In the genomic region with DNA sequence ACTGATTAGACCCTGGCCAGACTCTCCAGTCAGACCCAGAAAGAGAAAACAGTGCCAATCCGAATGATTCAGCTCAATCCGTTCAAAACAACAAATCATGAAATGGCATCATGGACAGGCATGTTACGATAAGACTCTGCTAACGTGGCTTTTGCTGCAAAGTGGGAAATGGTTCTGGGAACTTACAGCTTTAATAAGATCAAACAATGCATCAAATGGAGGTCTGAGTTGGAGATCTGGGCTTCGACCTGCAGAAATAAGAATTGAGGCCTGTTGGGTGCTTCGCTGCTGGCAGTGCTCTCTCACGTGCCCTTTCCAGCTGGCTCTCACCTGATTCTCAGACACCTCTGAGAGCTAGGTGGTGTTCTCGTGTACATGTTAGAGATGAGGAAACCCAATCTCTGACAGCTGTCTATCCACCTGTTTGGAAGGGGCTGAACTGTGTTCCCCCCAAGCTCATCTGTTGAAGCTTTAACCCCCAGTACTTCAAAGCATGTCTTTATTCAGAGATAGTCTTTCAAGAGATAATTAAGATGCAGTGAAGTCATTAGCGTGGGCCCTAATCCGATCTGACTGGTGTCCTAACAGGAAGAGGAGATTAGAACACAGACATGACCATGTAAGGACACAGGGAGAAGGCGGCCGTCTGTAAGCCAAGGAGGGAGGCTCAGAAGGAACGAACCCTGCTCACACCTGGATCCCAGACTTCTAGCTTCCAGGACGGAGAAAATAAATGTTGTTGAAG, we compare ENCODE assay signal across 14 cellular contexts. TPM values are rescaled to one million over a fixed set of nuclear protein-coding genes. Genes with fewer than 3 reads are reported as not detected.
DNase-seq lines count a peak whose midpoint lies in the region; ATAC-seq and TF ChIP-seq lines count a peak whose summit lies in the region.
"Had no signal": no experiment of that assay in that cellular context is flagged by ENCODE, and none has a peak within 500 bp of the region (broad histone marks: within the 10 kb centered on the region; RNA-seq: fewer than 3 reads in every experiment).

No MANE protein-coding gene starts in this region.

- no peak for DNase-seq in HFFc6
- DNase-seq in SJSA1 (ENCODE audit: low read depth in 1 of 2, low spot score in 2 of 2): no peak
- DNase-seq in fibroblast of mammary gland (ENCODE audit: low read depth): peak; percentile 38
- DNase-seq in sigmoid colon: no peak
- no peak for DNase-seq in hypothalamus (lab: John Stamatoyannopoulos, UW)
- no peak for DNase-seq in T-helper 2 cell treated with Interferon-gamma antibody and Interleukin-4, amounts not matched to agents 5 μg/mL and 100 μg/mL, for 36 hours (ENCODE audit: low spot score)
- DNase-seq: activated B cell treated with CpG ODN at 0.5 μM for 24 hours; activated CD8-positive, alpha-beta memory T cell treated with anti-CD3 and anti-CD28 coated beads, Interleukin-2, amount 50 U/mL, for 48 hours; COR-L47; naive B cell; NCI-H526 treated with DMSO at 0.1 percent for 48 hours; SIG-M5 had no signal

- H3K27ac ChIP-seq in SJSA1: peak overlapping the region; percentile 11; the same call in 1 of the 2 replicates
- H3K27ac ChIP-seq in sigmoid colon: peak overlapping the region; percentile 15 to 89 (median 80)

- TF ChIP-seq EP300 in sigmoid colon (IDR thresholded peaks at IDR 0.05): no peak

- no peak for TF ChIP-seq POLR2A in sigmoid colon (IDR thresholded peaks at IDR 0.05)

- H3K9me3 ChIP-seq in SJSA1 (replicated peaks): no peaks in the 10 kb centered on the region
- no peaks in the 10 kb centered on the region for H3K9me3 ChIP-seq in sigmoid colon

- peaks cover 6% of the 10 kb centered on the region for H3K36me3 Mint-ChIP-seq in HFFc6 (ENCODE audit: low read depth)
- no peaks in the 10 kb centered on the region for H3K36me3 Mint-ChIP-seq in T-helper 2 cell treated with Interferon-gamma antibody and Interleukin-4, amounts not matched to agents 5 μg/mL and 100 μg/mL, for 36 hours (ENCODE audit: low read depth)
- H3K36me3 Mint-ChIP-seq: activated naive CD8-positive, alpha-beta T cell; naive B cell had no signal

- no peak for TF ChIP-seq CTCF in HFFc6 (IDR thresholded peaks at IDR 0.05)
- no peak for TF ChIP-seq CTCF in fibroblast of mammary gland (conservative IDR thresholded peaks at IDR 0.05; ENCODE audit: control insufficient read depth, insufficient read depth, low read depth, low read length)
- no peak for TF ChIP-seq CTCF in sigmoid colon (IDR thresholded peaks at IDR 0.05)

- peak overlapping the region; percentile 99 for H3K27ac Mint-ChIP-seq in HFFc6
- H3K27ac Mint-ChIP-seq in T-helper 2 cell treated with Interferon-gamma antibody and Interleukin-4, amounts not matched to agents 5 μg/mL and 100 μg/mL, for 36 hours: no peak overlapping the region
- H3K27ac Mint-ChIP-seq: activated B cell treated with CpG ODN at 0.5 μM for 24 hours; activated naive CD8-positive, alpha-beta T cell; naive B cell had no signal

- H3K4me1 ChIP-seq in SJSA1 (replicated peaks) (peaks cover 55% of the 10 kb centered on the region), sigmoid colon (peaks cover 0 to 70% (median 57%) of the 10 kb centered on the region in 4 donors)

- no peak overlapping the region for H3K4me3 Mint-ChIP-seq in HFFc6
- H3K4me3 Mint-ChIP-seq in T-helper 2 cell treated with Interferon-gamma antibody and Interleukin-4, amounts not matched to agents 5 μg/mL and 100 μg/mL, for 36 hours: no peak overlapping the region
- H3K4me3 Mint-ChIP-seq: activated B cell treated with CpG ODN at 0.5 μM for 24 hours; activated naive CD8-positive, alpha-beta T cell; naive B cell had no signal

- H3K9me3 Mint-ChIP-seq in HFFc6: no peaks in the 10 kb centered on the region; the same call in 1 of the 2 replicates
- no peaks in the 10 kb centered on the region for H3K9me3 Mint-ChIP-seq in T-helper 2 cell treated with Interferon-gamma antibody and Interleukin-4, amounts not matched to agents 5 μg/mL and 100 μg/mL, for 36 hours
- H3K9me3 Mint-ChIP-seq: activated B cell treated with CpG ODN at 0.5 μM for 24 hours had no signal

- ATAC-seq in GM21786 (IDR thresholded peaks at IDR 0.05; ENCODE audit: unreplicated experiment): no peak

- no peak overlapping the region for H3K4me3 ChIP-seq in SJSA1
- H3K4me3 ChIP-seq in fibroblast of mammary gland (ENCODE audit: control insufficient read depth, low read depth, low read length): no peak overlapping the region
- H3K4me3 ChIP-seq in sigmoid colon: no peak overlapping the region

- H3K36me3 ChIP-seq in SJSA1: no peaks in the 10 kb centered on the region
- no peaks in the 10 kb centered on the region for H3K36me3 ChIP-seq in sigmoid colon

- H3K4me1 Mint-ChIP-seq in HFFc6 (ENCODE audit: low read depth): peaks cover 71% of the 10 kb centered on the region
- H3K4me1 Mint-ChIP-seq in T-helper 2 cell treated with Interferon-gamma antibody and Interleukin-4, amounts not matched to agents 5 μg/mL and 100 μg/mL, for 36 hours (ENCODE audit: low read depth): peaks cover 10% of the 10 kb centered on the region

- 84 to 87% methylated on average over 14 of the region's 14 CpGs for WGBS in sigmoid colon, 2 donors

- H3K27me3 ChIP-seq in SJSA1 (replicated peaks) (no peaks in the 10 kb centered on the region), sigmoid colon (no peaks in the 10 kb centered on the region)

- intact Hi-C loops in sigmoid colon (cut with DNase I): loop anchor here (2.0 kb wide), 2 partner anchors 45 to 231 kb away; partner anchors contain the start of gene ETS2

- H3K27me3 Mint-ChIP-seq in HFFc6 (ENCODE audit: insufficient read depth): peaks cover 6% of the 10 kb centered on the region
- peaks cover 12% of the 10 kb centered on the region for H3K27me3 Mint-ChIP-seq in T-helper 2 cell treated with Interferon-gamma antibody and Interleukin-4, amounts not matched to agents 5 μg/mL and 100 μg/mL, for 36 hours (ENCODE audit: low read depth)
- H3K27me3 Mint-ChIP-seq: activated naive CD8-positive, alpha-beta T cell had no signal

RNA-seq across cellular contexts. Expression of gene ETS2, which starts 45.5 kb away (rescaled TPM):
- total RNA-seq in HFFc6 (2021; fragmentation: NEBNext Ultra II Directional; extraction: Animal tissue kit (Norgen Biotek cat#: 25700)): 10 to 100 TPM; 23.2 to 33.3 (median 29.0) TPM
- 44.4 and 48.2 TPM in 2 replicates for total RNA-seq in SJSA1 (2014; rRNA removed; shearing (Covaris generic))
- 100 to 1,000 TPM in 1 of 4 donors, 10 to 100 TPM in 3; 32.1 to 112 (median 41.7) TPM for total RNA-seq in sigmoid colon
- 100 to 1,000 TPM in 1 of 3 donors, 10 to 100 TPM in 2; 47.4 to 133 (median 83.3) TPM for polyA plus RNA-seq in sigmoid colon
